1 cellular context compared by ENCODE assay signal in the genomic region with DNA sequence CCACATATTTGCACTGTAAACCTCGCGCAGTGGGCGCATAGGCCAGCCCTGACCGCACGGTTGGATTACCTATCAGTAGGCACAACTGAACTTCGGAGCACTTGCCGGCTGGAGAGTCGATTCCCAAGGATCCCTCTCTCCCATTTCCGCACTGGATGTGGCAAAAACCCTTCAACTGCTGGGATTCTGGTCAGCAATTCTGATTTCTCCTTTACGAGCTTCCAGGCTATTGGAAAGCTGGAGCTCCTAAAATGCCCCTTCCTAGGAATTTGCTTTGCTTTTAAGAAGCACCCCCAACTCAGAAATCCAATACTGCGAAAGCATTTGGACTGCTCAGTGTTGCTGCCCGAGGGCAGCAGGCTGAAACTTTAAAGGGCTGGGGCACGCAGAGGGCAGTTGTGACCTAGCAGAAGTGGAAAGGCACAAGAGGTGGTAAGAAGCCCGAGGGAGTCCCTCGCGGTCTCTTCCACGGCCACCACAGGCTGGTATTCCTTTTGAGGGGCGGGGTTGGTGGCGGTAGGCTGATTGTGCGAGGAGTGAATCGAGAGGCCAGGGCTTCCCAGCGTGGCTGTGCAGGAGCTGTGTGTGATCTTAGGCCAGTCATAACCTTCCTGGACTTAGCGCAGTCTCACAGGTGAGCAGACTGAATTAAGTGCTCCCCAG.
TF ChIP-seq lines count a peak whose summit lies in the region.

No MANE protein-coding gene starts in this region.

TF ChIP-seq in endothelial cell of umbilical vein, 7 proteins besides CTCF, POLR2A, EP300 and RAD21:
- TF ChIP-seq FOS (IDR thresholded peaks at IDR 0.05; ENCODE audit: borderline replicate concordance, insufficient read depth, low read length) (no peak), JUN (IDR thresholded peaks at IDR 0.05; ENCODE audit: borderline replicate concordance, insufficient read depth, insufficient read length, low read depth) (no peak), POLR2AphosphoS5 (IDR thresholded peaks at IDR 0.05; ENCODE audit: insufficient read depth, low read depth, low read length) (no peak), GATA2 (IDR thresholded peaks at IDR 0.05; ENCODE audit: insufficient read depth, insufficient read length, low read depth, low read length) (no peak), EZH2 (IDR thresholded peaks at IDR 0.05; ENCODE audit: borderline replicate concordance, low read depth, low read length, severe bottlenecking) (no peak), MYC (IDR thresholded peaks at IDR 0.05; ENCODE audit: low read depth, low read length) (no peak)
- TF ChIP-seq, protein P1, sequence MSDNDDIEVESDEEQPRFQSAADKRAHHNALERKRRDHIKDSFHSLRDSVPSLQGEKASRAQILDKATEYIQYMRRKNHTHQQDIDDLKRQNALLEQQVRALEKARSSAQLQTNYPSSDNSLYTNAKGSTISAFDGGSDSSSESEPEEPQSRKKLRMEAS (IDR thresholded peaks at IDR 0.05; ENCODE audit: insufficient read depth, insufficient read length) = no peak
